8 cellular contexts compared by ENCODE assay signal in the genomic region with DNA sequence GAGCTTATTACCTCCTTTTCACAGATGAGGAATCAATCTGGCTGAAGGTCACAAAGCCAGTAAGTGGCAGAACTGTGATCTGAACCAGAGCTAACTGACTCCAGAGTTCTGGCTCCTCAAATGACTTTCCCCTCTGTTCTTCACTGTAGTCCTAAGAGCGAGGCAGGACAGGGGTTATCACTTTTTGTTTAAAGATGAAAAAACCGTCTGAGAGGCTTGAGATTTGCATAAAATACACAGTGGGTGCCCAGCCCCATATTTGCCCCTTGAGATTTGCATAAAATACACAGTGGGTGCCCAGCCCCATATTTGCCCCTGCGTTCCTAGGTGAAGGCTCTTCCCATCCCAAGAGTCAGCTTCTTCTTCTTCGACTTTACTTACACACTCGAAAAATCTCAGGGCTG. TPM values are rescaled to one million over a fixed set of nuclear protein-coding genes. Genes with fewer than 3 reads are reported as not detected.
DNase-seq lines count a peak whose midpoint lies in the region; ATAC-seq and TF ChIP-seq lines count a peak whose summit lies in the region.

No MANE protein-coding gene starts in this region.

- DNase-seq in GM13977 (ENCODE audit: low spot score) (peak; percentile 31), H7 (no peak), NCI-H69 (lab: John Stamatoyannopoulos, UW) (peak; percentile 35), epithelial cell of esophagus (ENCODE audit: low read depth) (no peak), 8988T (no peak), CD1c-positive myeloid dendritic cell (ENCODE audit: extremely low spot score) (no peak), cerebellum (ENCODE audit: low spot score) (no peak)
- no peak for DNase-seq in natural killer cell treated with Interleukin-12 subunit alpha and Interleukin-12 subunit beta and Interleukin-15 and Interleukin-18, amount 100 ng/mL, for 72 hours (ENCODE audit: low spot score)

- no peaks in the 10 kb centered on the region for H3K27me3 Mint-ChIP-seq in natural killer cell treated with Interleukin-12 subunit alpha and Interleukin-12 subunit beta and Interleukin-15 and Interleukin-18, amount 100 ng/mL, for 72 hours

- H3K4me1 Mint-ChIP-seq in natural killer cell treated with Interleukin-12 subunit alpha and Interleukin-12 subunit beta and Interleukin-15 and Interleukin-18, amount 100 ng/mL, for 72 hours (ENCODE audit: low read depth in 2 of 2): peaks cover 20 to 24% of the 10 kb centered on the region in 2 donors

- in situ Hi-C loops in GM13977 (cut with MboI; ENCODE audit: low pct_unique_long_range_greater_than_20kb, low sequenced_read_pairs, unreplicated experiment): loop anchor here (25.0 kb wide), 1 partner anchor 88 kb away; a partner anchor contains a TSS

- no peaks in the 10 kb centered on the region for H3K9me3 Mint-ChIP-seq in natural killer cell treated with Interleukin-12 subunit alpha and Interleukin-12 subunit beta and Interleukin-15 and Interleukin-18, amount 100 ng/mL, for 72 hours

- peak overlapping the region; percentile 71 for H3K4me3 Mint-ChIP-seq in natural killer cell treated with Interleukin-12 subunit alpha and Interleukin-12 subunit beta and Interleukin-15 and Interleukin-18, amount 100 ng/mL, for 72 hours

- H3K36me3 Mint-ChIP-seq in natural killer cell treated with Interleukin-12 subunit alpha and Interleukin-12 subunit beta and Interleukin-15 and Interleukin-18, amount 100 ng/mL, for 72 hours: peaks cover 4% of the 10 kb centered on the region

- no peaks in the 10 kb centered on the region for H3K27me3 ChIP-seq in H7 (ENCODE audit: control insufficient read depth, insufficient read depth, low read length)

- TF ChIP-seq CTCF in GM13977 (IDR thresholded peaks at IDR 0.05; ENCODE audit: extremely low read depth, insufficient read depth, missing control alignments) (no peak), epithelial cell of esophagus (IDR thresholded peaks at IDR 0.05; ENCODE audit: insufficient read depth, low read depth, low read length, missing control alignments) (no peak)

- peak in 1 of 2 donors; percentile 12 for ATAC-seq in natural killer cell treated with Interleukin-12 subunit alpha and Interleukin-12 subunit beta and Interleukin-15 and Interleukin-18, amount 100 ng/mL, for 72 hours

- H3K27ac Mint-ChIP-seq in natural killer cell treated with Interleukin-12 subunit alpha and Interleukin-12 subunit beta and Interleukin-15 and Interleukin-18, amount 100 ng/mL, for 72 hours: no peak overlapping the region

- H3K36me3 ChIP-seq in H7 (replicated peaks; ENCODE audit: control insufficient read depth, insufficient read depth, low read length): no peaks in the 10 kb centered on the region; the same call in 1 of the 2 replicates

- H3K4me3 ChIP-seq in H7 (ENCODE audit: insufficient read depth, low read depth, low read length): peak overlapping the region; percentile 77
- H3K4me3 ChIP-seq in epithelial cell of esophagus (ENCODE audit: low read length): peak overlapping the region; percentile 66

RNA-seq across cellular contexts. Expression of a gene that starts 0.7 kb away (rescaled TPM):
- 13.3 and 17.4 TPM in 2 replicates for total RNA-seq in H7 (2014; rRNA removed; shearing (Covaris generic))
- total RNA-seq in natural killer cell treated with Interleukin-12 subunit alpha and Interleukin-12 subunit beta and Interleukin-15 and Interleukin-18, amount 100 ng/mL, for 72 hours: 1 to 10 TPM; 4.3 to 8.7 TPM
- total RNA-seq in cerebellum: 16.5 TPM

RNA-seq across cellular contexts. Expression of a gene that starts 16.9 kb away (rescaled TPM):
- total RNA-seq in H7 (2014; rRNA removed; shearing (Covaris generic)): 157 and 164 TPM in 2 replicates
- 100 to 1,000 TPM in 1 of 2 donors, 10 to 100 TPM in 1; 93.0 to 136 TPM for total RNA-seq in natural killer cell treated with Interleukin-12 subunit alpha and Interleukin-12 subunit beta and Interleukin-15 and Interleukin-18, amount 100 ng/mL, for 72 hours
- 75.9 TPM for total RNA-seq in cerebellum

Comparison
In these comparisons a context has a peak if more than half of its experiments do, and no peak if none do; other contexts are left out.
1. DNase-seq: peak in GM13977 (single experiment) and NCI-H69 (single experiment); none in H7 (single experiment), epithelial cell of esophagus (single experiment), natural killer cell treated with Interleukin-12 subunit alpha and Interleukin-12 subunit beta and Interleukin-15 and Interleukin-18, amount 100 ng/mL, for 72 hours (single experiment), 8988T (single experiment), CD1c-positive myeloid dendritic cell (single experiment) and cerebellum (single experiment).